In the genomic region with DNA sequence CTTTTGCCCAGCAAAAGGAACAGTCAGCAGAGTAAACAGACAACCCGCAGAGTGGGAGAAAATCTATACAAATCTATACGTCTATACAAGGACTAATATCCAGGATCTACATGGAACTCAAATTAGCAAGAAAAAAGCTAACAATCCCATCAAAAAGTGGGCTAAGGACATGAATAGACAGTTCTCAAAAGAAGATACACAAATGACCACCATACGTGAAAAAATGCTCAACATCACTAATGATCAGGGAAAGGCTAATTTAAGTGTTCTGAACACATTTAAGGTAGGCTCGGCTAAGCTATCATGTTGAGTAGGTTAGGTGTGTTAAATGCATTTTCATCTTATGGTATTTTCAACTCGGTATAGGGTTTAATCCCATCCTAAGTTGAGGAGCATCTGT, we compare ENCODE assay signal across 27 cellular contexts.
"Had no signal": no experiment of that assay in that cellular context is flagged by ENCODE, and none has a peak within 500 bp of the region (broad histone marks: within the 10 kb centered on the region; RNA-seq: fewer than 3 reads in every experiment).

No MANE protein-coding gene starts in this region.

- H3K27me3 ChIP-seq: stomach, suprapubic skin, testis, thyroid gland, tibial artery, tibial nerve, transverse colon, upper lobe of left lung, upper lobe of right lung, uterus, vagina had no signal

- H3K9me3 ChIP-seq: stomach, suprapubic skin, testis, thoracic aorta, thyroid gland, tibial artery, tibial nerve, transverse colon, upper lobe of left lung, upper lobe of right lung, uterus, vagina had no signal

- FAIRE-seq: urothelium cell line had no signal

- ATAC-seq: stimulated activated effector memory CD8-positive, alpha-beta T cell treated with anti-CD3 and anti-CD28 coated beads, Interleukin-12 subunit alpha, Interleukin-12 subunit beta, amount 100 ng/mL, for 72 hours; stimulated activated memory B cell treated with anti-CD40 and anti-IgM and Interleukin-4, amounts not matched to agents 10 μg/mL and 1 μg/mL and 100 μg/mL, for 72 hours; stimulated activated naive B cell treated with anti-CD40 and anti-IgM and Interleukin-4, amounts not matched to agents 10 μg/mL and 1 μg/mL and 100 μg/mL, for 72 hours; stimulated activated naive CD8-positive, alpha-beta T cell treated with anti-CD3 and anti-CD28 coated beads, Interleukin-15, amount 100 ng/mL, for 72 hours; stimulated activated naive CD8-positive, alpha-beta T cell treated with anti-CD3 and anti-CD28 coated beads, Interleukin-15, Interleukin-2, amounts not matched to agents 100 U/mL and 50 U/mL, for 24 hours; upper lobe of right lung had no signal

- DNase-seq: stimulated activated CD4-positive, alpha-beta T cell treated with anti-CD3 and anti-CD28 coated beads, Interleukin-2, amount 100 ng/mL, for 48 hours; stimulated activated CD4-positive, alpha-beta T cell treated with anti-CD3 and anti-CD28 coated beads, Interleukin-4, amount 100 ng/mL, for 1 hour; stimulated activated CD4-positive, alpha-beta T cell treated with anti-CD3 and anti-CD28 coated beads, Interleukin-4, amount 100 ng/mL, for 24 hours; stimulated activated CD4-positive, alpha-beta T cell treated with anti-CD3 and anti-CD28 coated beads, Interleukin-4, amount 100 ng/mL, for 4 hours; stimulated activated CD8-positive, alpha-beta memory T cell treated with anti-CD3 and anti-CD28 coated beads, Interleukin-4, amount 100 ng/mL, for 48 hours; stimulated activated naive B cell treated with anti-CD40 and anti-IgM and Interleukin-4, amounts not matched to agents 10 μg/mL and 1 μg/mL and 100 μg/mL, for 72 hours; stimulated activated naive CD4-positive, alpha-beta T cell; stimulated activated naive CD4-positive, alpha-beta T cell treated with Interleukin-2 at 50 U/mL for 16 hours; stimulated activated naive CD8-positive, alpha-beta T cell treated with anti-CD3 and anti-CD28 coated beads, Interleukin-15, amount 100 ng/mL, for 72 hours; stimulated activated naive CD8-positive, alpha-beta T cell treated with anti-CD3 and anti-CD28 coated beads, Interleukin-15, Interleukin-2, amounts not matched to agents 100 U/mL and 50 U/mL, for 24 hours; stomach; substantia nigra; testis; thyroid gland; tibial artery; transverse colon; trophoblast cell; upper lobe of left lung; upper lobe of right lung; uterus had no signal

- H3K27ac ChIP-seq: stomach, suprapubic skin, testis, thoracic aorta, thyroid gland, tibial artery, tibial nerve, transverse colon, upper lobe of left lung, upper lobe of right lung, uterus, vagina had no signal

- H3K4me1 ChIP-seq: stomach, suprapubic skin, testis, thyroid gland, tibial artery, tibial nerve, transverse colon, upper lobe of left lung, upper lobe of right lung, uterus, vagina had no signal

- H3K4me3 ChIP-seq: stomach, suprapubic skin, testis, thoracic aorta, thyroid gland, tibial artery, tibial nerve, transverse colon, upper lobe of left lung, upper lobe of right lung, uterus, vagina had no signal

- H3K36me3 ChIP-seq: stomach, suprapubic skin, thoracic aorta, thyroid gland, tibial artery, tibial nerve, transverse colon, upper lobe of left lung, upper lobe of right lung, vagina had no signal
